Comparison of ENCODE assay signal across 8 cellular contexts in genomic region chr12:8823565-8824300, GRCh38. TPM values are rescaled to one million over a fixed set of nuclear protein-coding genes. Genes with fewer than 3 reads are reported as not detected.
DNase-seq lines count a peak whose midpoint lies in the region; ATAC-seq and TF ChIP-seq lines count a peak whose summit lies in the region.

No MANE protein-coding gene starts in this region.

- no peaks in the 10 kb centered on the region for H3F3A ChIP-seq in PC-3 (ENCODE audit: low read length, unreplicated experiment)

- DNase-seq in GM12864 (ENCODE audit: low read depth), result no peak
- no peak for DNase-seq in PC-3
- DNase-seq in fibroblast of the aortic adventitia (ENCODE audit: low read depth), result peak; percentile 39
- DNase-seq in pulmonary artery endothelial cell (ENCODE audit: low read depth, low spot score), result peak; percentile 8
- no peak for DNase-seq in RPMI8226
- no peak for DNase-seq in activated T-cell treated with anti-CD3 and anti-CD28 coated beads, Interleukin-2, amount 50 U/mL, for 4 hours

- no TSS peak for BruUV-seq in PC-3 (replicated peaks; lab: Mats Ljungman, UMichigan)

- H3K79me2 ChIP-seq in PC-3 (ENCODE audit: low read length), result no peaks in the 10 kb centered on the region

- H3K4me3 ChIP-seq in GM12864 (ENCODE audit: low read depth, low read length) (no peak overlapping the region), PC-3 (ENCODE audit: low read length) (no peak overlapping the region), fibroblast of the aortic adventitia (ENCODE audit: low read depth, low read length) (no peak overlapping the region)

- H3K36me3 Mint-ChIP-seq in activated T-cell treated with anti-CD3 and anti-CD28 coated beads, Interleukin-2, amount 50 U/mL, for 4 hours (ENCODE audit: insufficient read depth), result no peaks in the 10 kb centered on the region

- no peak for ATAC-seq in PC-3
- no peak for ATAC-seq in GM21717 (IDR thresholded peaks at IDR 0.05; ENCODE audit: unreplicated experiment)
- ATAC-seq in HG03469 (IDR thresholded peaks at IDR 0.05; ENCODE audit: unreplicated experiment), result no peak
- ATAC-seq in activated T-cell treated with anti-CD3 and anti-CD28 coated beads, Interleukin-2, amount 50 U/mL, for 4 hours, result no peak

- no peak overlapping the region for H2AFZ ChIP-seq in PC-3 (ENCODE audit: low read length)

- H3K9me2 ChIP-seq in PC-3 (replicated peaks; ENCODE audit: low read length), result no peaks in the 10 kb centered on the region

- POLR2A ChIA-PET in PC-3 (lab: Charles Lee; ENCODE audit: unreplicated experiment), result no interaction called here

- TF ChIP-seq CTCF in GM12864 (IDR thresholded peaks at IDR 0.05; ENCODE audit: low read depth, low read length, missing control alignments) (peak; percentile 21), PC-3 (conservative IDR thresholded peaks at IDR 0.05; ENCODE audit: low read depth, low read length) (peak; percentile 50), fibroblast of the aortic adventitia (IDR thresholded peaks at IDR 0.05; ENCODE audit: insufficient read depth, low read length) (peak; percentile 63)

- intact Hi-C loops in PC-3 (cut with micrococcal nuclease), result no loop called here

- peaks cover 7% of the 10 kb centered on the region for H3K27me3 Mint-ChIP-seq in activated T-cell treated with anti-CD3 and anti-CD28 coated beads, Interleukin-2, amount 50 U/mL, for 4 hours (ENCODE audit: low read depth)

- H3K9me3 ChIP-seq in PC-3 (ENCODE audit: low read length), result no peaks in the 10 kb centered on the region

- no peak overlapping the region for H3K27ac ChIP-seq in PC-3 (ENCODE audit: low read length)

- no peaks in the 10 kb centered on the region for H3K4me1 Mint-ChIP-seq in activated T-cell treated with anti-CD3 and anti-CD28 coated beads, Interleukin-2, amount 50 U/mL, for 4 hours (ENCODE audit: low read depth)

- no peaks in the 10 kb centered on the region for H3K9me3 Mint-ChIP-seq in activated T-cell treated with anti-CD3 and anti-CD28 coated beads, Interleukin-2, amount 50 U/mL, for 4 hours

- H3K9ac ChIP-seq in PC-3 (ENCODE audit: low read length), result no peak overlapping the region

- no peaks in the 10 kb centered on the region for H4K20me1 ChIP-seq in PC-3 (ENCODE audit: low read length)

- H3K36me3 ChIP-seq in PC-3 (ENCODE audit: low read depth, low read length), result no peaks in the 10 kb centered on the region

- H3K4me3 Mint-ChIP-seq in activated T-cell treated with anti-CD3 and anti-CD28 coated beads, Interleukin-2, amount 50 U/mL, for 4 hours, result no peak overlapping the region

- H3K4me2 ChIP-seq in PC-3 (ENCODE audit: low read length), result no peak overlapping the region

- peaks cover 4% of the 10 kb centered on the region; the same call in 1 of the 2 replicates for H3K4me1 ChIP-seq in PC-3 (ENCODE audit: insufficient read depth, low read length)

- H3K27me3 ChIP-seq in PC-3 (ENCODE audit: low read length), result no peaks in the 10 kb centered on the region

- CTCF ChIA-PET in PC-3 (lab: Charles Lee), result no interaction called here

RNA-seq across cellular contexts. Expression of gene A2ML1, which starts 1.3 kb away (rescaled TPM):
- total RNA-seq in PC-3 (2014; rRNA removed), result 0.12 and 0.36 TPM in 2 replicates
- total RNA-seq in fibroblast of the aortic adventitia (ENCODE audit: low replicate concordance), result under 0.01 TPM in 1 of 2 replicates, not detected in the other
- total RNA-seq in pulmonary artery endothelial cell, result 0.18 TPM in 1 of 2 replicates, not detected in the other
- total RNA-seq in activated T-cell treated with anti-CD3 and anti-CD28 coated beads, Interleukin-2, amount 50 U/mL, for 4 hours, result not detected

Comparison
In these comparisons a context has a peak if more than half of its experiments do, and no peak if none do; other contexts are left out.
1. DNase-seq: peak in fibroblast of the aortic adventitia (single experiment) and pulmonary artery endothelial cell (single experiment); none in GM12864 (single experiment), PC-3 (single experiment), RPMI8226 (single experiment) and activated T-cell treated with anti-CD3 and anti-CD28 coated beads, Interleukin-2, amount 50 U/mL, for 4 hours (single experiment).
2. Peak in every context shown above with its lines, with median percentiles within 50 percentile points of each other: CTCF ChIP-seq.